9 cellular contexts compared by ENCODE assay signal in the genomic region with DNA sequence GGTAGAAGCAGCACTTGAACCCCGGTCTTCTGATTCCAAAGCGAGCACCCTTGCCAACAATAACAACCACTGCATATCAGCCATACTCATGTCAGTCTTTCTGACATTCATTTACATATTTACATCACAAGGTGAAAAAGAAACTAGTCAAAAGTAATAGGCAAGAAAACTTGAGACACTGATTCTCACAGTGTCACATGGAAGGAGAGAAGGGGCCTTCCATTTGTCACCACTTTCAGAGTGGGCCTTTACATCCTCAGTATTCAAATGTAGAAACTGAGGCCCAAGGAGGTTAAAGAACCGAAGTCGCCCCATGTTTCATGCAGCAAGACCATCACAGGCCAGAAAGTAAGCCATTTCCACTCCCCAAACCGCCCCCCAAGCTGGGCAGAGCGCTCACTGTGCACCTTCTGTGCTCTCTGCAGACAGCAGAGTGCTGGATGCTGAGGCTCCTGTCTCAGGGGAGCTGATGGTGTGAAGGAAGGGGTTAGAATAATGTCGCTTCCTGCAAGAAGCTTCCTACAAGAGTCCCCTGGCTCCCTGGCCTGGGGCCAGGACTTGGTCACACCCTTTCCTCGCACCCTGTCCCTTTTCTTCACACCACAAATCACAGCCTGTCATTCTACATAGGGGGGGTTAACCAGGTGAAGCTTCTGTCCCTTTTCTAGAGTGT.
DNase-seq lines count a peak whose midpoint lies in the region; ATAC-seq and TF ChIP-seq lines count a peak whose summit lies in the region.
"Had no signal": no experiment of that assay in that cellular context is flagged by ENCODE, and none has a peak within 500 bp of the region (broad histone marks: within the 10 kb centered on the region; RNA-seq: fewer than 3 reads in every experiment).

No MANE protein-coding gene starts in this region.

- CTCF ChIA-PET in naive thymus-derived CD4-positive, alpha-beta T cell (lab: Charles Lee) = interaction anchor here (0.6 to 2.2 kb wide), 4 partner anchors 9 to 1027 kb away, joined by 3 to 10 read pairs (median 3); no protein-coding TSS in a partner anchor

- peaks cover 0 to 11% (median 6%) of the 10 kb centered on the region in 5 donors for H3K36me3 Mint-ChIP-seq in naive thymus-derived CD4-positive, alpha-beta T cell

- peak overlapping the region; percentile 34 to 80 (median 66) for H3K4me3 Mint-ChIP-seq in naive thymus-derived CD4-positive, alpha-beta T cell

- ATAC-seq in GM18498 (IDR thresholded peaks at IDR 0.05; ENCODE audit: unreplicated experiment) (peak; percentile 47), GM21447 (IDR thresholded peaks at IDR 0.05; ENCODE audit: unreplicated experiment) (peak; percentile 35), mucosa of descending colon (no peak)
- ATAC-seq in naive thymus-derived CD4-positive, alpha-beta T cell = no peak
- ATAC-seq: lower lobe of right lung had no signal

- H3K27me3 Mint-ChIP-seq in naive thymus-derived CD4-positive, alpha-beta T cell = peaks cover 0 to 13% (median 0%) of the 10 kb centered on the region in 5 donors

- H3K4me1 Mint-ChIP-seq in naive thymus-derived CD4-positive, alpha-beta T cell = peaks cover 36 to 76% (median 65%) of the 10 kb centered on the region in 7 donors

- peak overlapping the region; percentile 56; the same call in 1 of the 2 replicates for H3K4me3 ChIP-seq in Karpas-422 (ENCODE audit: low read length)
- H3K4me3 ChIP-seq in naive thymus-derived CD4-positive, alpha-beta T cell (ENCODE audit: low read length) = no peak overlapping the region
- H3K4me3 ChIP-seq in mucosa of descending colon = no peak overlapping the region
- H3K4me3 ChIP-seq: lower lobe of right lung had no signal

- H4K20me1 ChIP-seq in Karpas-422 (ENCODE audit: insufficient read depth, low read depth, low read length) = no peaks in the 10 kb centered on the region

- no peaks in the 10 kb centered on the region for H3K79me2 ChIP-seq in Karpas-422 (ENCODE audit: low read length)

- no peak for TF ChIP-seq CTCF in mucosa of descending colon (IDR thresholded peaks at IDR 0.05)

- no peak overlapping the region for H2AFZ ChIP-seq in Karpas-422 (ENCODE audit: low read length)

- H3K9me2 ChIP-seq in Karpas-422 (replicated peaks; ENCODE audit: insufficient read depth, low read length) = no peaks in the 10 kb centered on the region

- H3K36me3 ChIP-seq in Karpas-422 (ENCODE audit: insufficient read depth, low read length) (no peaks in the 10 kb centered on the region), mucosa of descending colon (ENCODE audit: low read depth) (no peaks in the 10 kb centered on the region)
- no peaks in the 10 kb centered on the region for H3K36me3 ChIP-seq in naive thymus-derived CD4-positive, alpha-beta T cell (ENCODE audit: control insufficient read depth in 2 of 3, insufficient read depth in 3 of 3, low read length in 3 of 3)
- H3K36me3 ChIP-seq: lower lobe of right lung had no signal

- peak overlapping the region; percentile 81 for H3K4me2 ChIP-seq in Karpas-422 (ENCODE audit: low read depth, low read length, poor library complexity, severe bottlenecking)

- H3K9me3 ChIP-seq in Karpas-422 (ENCODE audit: low read length) (no peaks in the 10 kb centered on the region), mucosa of descending colon (no peaks in the 10 kb centered on the region)
- H3K9me3 ChIP-seq in naive thymus-derived CD4-positive, alpha-beta T cell (ENCODE audit: control insufficient read depth in 2 of 3, low read length in 3 of 3) = peaks cover 0 to 5% (median 0%) of the 10 kb centered on the region in 3 experiments
- H3K9me3 ChIP-seq: lower lobe of right lung had no signal

- peaks cover 0 to 16% (median 0%) of the 10 kb centered on the region in 11 donors for H3K9me3 Mint-ChIP-seq in naive thymus-derived CD4-positive, alpha-beta T cell

- peak; percentile 77 for DNase-seq in Karpas-422
- DNase-seq in naive thymus-derived CD4-positive, alpha-beta T cell = no peak
- DNase-seq in stimulated activated naive CD4-positive, alpha-beta T cell treated with Interleukin-2 at 50 U/mL for 16 hours (lab: John Stamatoyannopoulos, UW) = no peak
- no peak for DNase-seq in mucosa of descending colon
- no peak for DNase-seq in NCI-H446 (lab: John Stamatoyannopoulos, UW)
- DNase-seq: central memory CD4-positive, alpha-beta T cell; lower lobe of right lung had no signal

- peaks cover 60% of the 10 kb centered on the region for H3K4me1 ChIP-seq in Karpas-422 (ENCODE audit: low read length)
- peaks cover 29 to 40% of the 10 kb centered on the region in 2 donors for H3K4me1 ChIP-seq in naive thymus-derived CD4-positive, alpha-beta T cell (ENCODE audit: control insufficient read depth in 2 of 2, insufficient read depth in 2 of 2, low read length in 2 of 2)
- peaks cover 12% of the 10 kb centered on the region for H3K4me1 ChIP-seq in mucosa of descending colon (ENCODE audit: low read depth)

- intact Hi-C loops in naive thymus-derived CD4-positive, alpha-beta T cell (cut with micrococcal nuclease) = no loop called here
- intact Hi-C loops in mucosa of descending colon (cut with DNase I, micrococcal nuclease) = no loop called here

- POLR2A ChIA-PET in naive thymus-derived CD4-positive, alpha-beta T cell (lab: Charles Lee) = interaction anchor here (1.2 to 5.4 kb wide), 3 partner anchors 11 to 29 kb away, joined by 3 to 39 read pairs (median 17); no protein-coding TSS in a partner anchor

- H3K27me3 ChIP-seq in Karpas-422 (ENCODE audit: low read length) = no peaks in the 10 kb centered on the region
- no peaks in the 10 kb centered on the region for H3K27me3 ChIP-seq in naive thymus-derived CD4-positive, alpha-beta T cell (ENCODE audit: control insufficient read depth in 2 of 2, insufficient read depth in 2 of 2, low read length in 2 of 2)

- H3K9ac ChIP-seq in Karpas-422 (ENCODE audit: low read length) = peak overlapping the region; percentile 70

- peak overlapping the region; percentile 93 for H3K27ac ChIP-seq in Karpas-422 (ENCODE audit: low read length)
- no peak overlapping the region for H3K27ac ChIP-seq in naive thymus-derived CD4-positive, alpha-beta T cell (ENCODE audit: low read depth, low read length)
- H3K27ac ChIP-seq: lower lobe of right lung had no signal

- H3K27ac Mint-ChIP-seq in naive thymus-derived CD4-positive, alpha-beta T cell = peak overlapping the region in 8 of 9 donors; percentile 12 to 88 (median 64)

Comparison
In these comparisons a context has a peak if more than half of its experiments do, and no peak if none do; other contexts are left out.
1. ATAC-seq: peak in GM18498 (single experiment) and GM21447 (single experiment); none in naive thymus-derived CD4-positive, alpha-beta T cell (single experiment) and mucosa of descending colon (single experiment).